In genomic region chr13:80086304-80086721, GRCh38 we compare ENCODE assay signal across 22 cellular contexts.
DNase-seq lines count a peak whose midpoint lies in the region; ATAC-seq, FAIRE-seq and TF ChIP-seq lines count a peak whose summit lies in the region.
"Had no signal": no experiment of that assay in that cellular context is flagged by ENCODE, and none has a peak within 500 bp of the region (broad histone marks: within the 10 kb centered on the region; RNA-seq: fewer than 3 reads in every experiment).

No MANE protein-coding gene starts in this region.

- no peak overlapping the region for H3K4me3 ChIP-seq in breast epithelium
- no peak overlapping the region for H3K4me3 ChIP-seq in keratinocyte (ENCODE audit: control insufficient read depth in 2 of 3, extremely low read depth in 1 of 3, insufficient read depth in 2 of 3, low read depth in 1 of 3, low read length in 3 of 3)
- H3K4me3 ChIP-seq in heart right ventricle: no peak overlapping the region
- no peak overlapping the region for H3K4me3 ChIP-seq in mesenchymal stem cell (ENCODE audit: insufficient read depth in 1 of 2, low read depth in 1 of 2, low read length in 2 of 2)
- H3K4me3 ChIP-seq: cardiac muscle cell, esophagus squamous epithelium, prostate gland, spleen, testis had no signal

- H3K79me1 ChIP-seq in mesenchymal stem cell (replicated peaks; ENCODE audit: low read length, poor library complexity, severe bottlenecking): no peaks in the 10 kb centered on the region

- TF ChIP-seq POLR2A in breast epithelium (IDR thresholded peaks at IDR 0.05): no peak
- no peak for TF ChIP-seq POLR2A in GM12892 (IDR thresholded peaks at IDR 0.05; ENCODE audit: low read depth, low read length)

- no peak overlapping the region for H2BK5ac ChIP-seq in mesenchymal stem cell (ENCODE audit: low read depth, low read length, poor library complexity, severe bottlenecking)

- no peaks in the 10 kb centered on the region for H3K9me1 ChIP-seq in keratinocyte (ENCODE audit: control insufficient read depth, extremely low read depth, insufficient read depth, low read length)

- no peak overlapping the region for H2BK15ac ChIP-seq in mesenchymal stem cell (ENCODE audit: low read depth, poor library complexity, severe bottlenecking)

- dilution Hi-C loops in keratinocyte (cut with MboI; ENCODE audit: extremely low pct_ligation_motif_present, low sequenced_read_pairs): no loop called here

- no peaks in the 10 kb centered on the region for H3K9me3 Mint-ChIP-seq in MCF 10A (ENCODE audit: unreplicated experiment)
- H3K9me3 Mint-ChIP-seq: activated naive CD8-positive, alpha-beta T cell treated with anti-CD3 and anti-CD28 coated beads for 36 hours; memory B cell had no signal

- H2AFZ ChIP-seq in keratinocyte (ENCODE audit: control insufficient read depth, low read length): no peak overlapping the region
- H2AFZ ChIP-seq in mesenchymal stem cell (ENCODE audit: low read depth, low read length): no peak overlapping the region

- H3K23ac ChIP-seq in mesenchymal stem cell (ENCODE audit: low read length in 2 of 2): no peak overlapping the region

- H3K4me1 ChIP-seq in breast epithelium: no peaks in the 10 kb centered on the region
- peaks cover 38% of the 10 kb centered on the region for H3K4me1 ChIP-seq in keratinocyte (ENCODE audit: control insufficient read depth, extremely low read depth, insufficient read depth, low read length)
- peaks cover 0 to 22% (median 19%) of the 10 kb centered on the region in 9 donors for H3K4me1 ChIP-seq in heart right ventricle
- H3K4me1 ChIP-seq in mesenchymal stem cell (ENCODE audit: control insufficient read depth, insufficient read depth, low read depth, low read length): peaks cover 4% of the 10 kb centered on the region
- H3K4me1 ChIP-seq: prostate gland, testis had no signal

- no peaks in the 10 kb centered on the region for H3K27me3 Mint-ChIP-seq in MCF 10A (ENCODE audit: insufficient read depth, unreplicated experiment)
- H3K27me3 Mint-ChIP-seq: activated naive CD8-positive, alpha-beta T cell treated with anti-CD3 and anti-CD28 coated beads for 36 hours; memory B cell had no signal

- no peak overlapping the region for H3K27ac ChIP-seq in breast epithelium
- H3K27ac ChIP-seq in keratinocyte (ENCODE audit: control insufficient read depth, insufficient read depth, low read length): peak overlapping the region; percentile 38
- no peak overlapping the region for H3K27ac ChIP-seq in heart right ventricle
- H3K27ac ChIP-seq in mesenchymal stem cell (ENCODE audit: low read length, poor library complexity, severe bottlenecking): no peak overlapping the region
- H3K27ac ChIP-seq: cardiac muscle cell, prostate gland, spleen, testis had no signal

- H3K9me3 ChIP-seq in breast epithelium: no peaks in the 10 kb centered on the region
- H3K9me3 ChIP-seq in keratinocyte (ENCODE audit: control insufficient read depth, low read depth, low read length): no peaks in the 10 kb centered on the region
- H3K9me3 ChIP-seq in heart right ventricle: no peaks in the 10 kb centered on the region
- H3K9me3 ChIP-seq in mesenchymal stem cell (ENCODE audit: control insufficient read depth, low read length): no peaks in the 10 kb centered on the region
- H3K9me3 ChIP-seq: esophagus squamous epithelium, prostate gland, spleen, testis had no signal

- DNase-seq in MCF 10A (ENCODE audit: unreplicated experiment): peak; percentile 41
- no peak for DNase-seq in breast epithelium (ENCODE audit: low spot score in 2 of 2)
- peak; percentile 31 for DNase-seq in amniotic epithelial cell (ENCODE audit: low read depth)
- no peak for DNase-seq in keratinocyte (ENCODE audit: low read depth, low spot score)
- DNase-seq in GM12892 (ENCODE audit: insufficient read length): no peak
- DNase-seq in NOMO-1 treated with dmso at 0.1 percent for 144 hours (lab: John Stamatoyannopoulos, UW; ENCODE audit: unreplicated experiment): no peak
- DNase-seq in heart right ventricle: no peak
- no peak for DNase-seq in mesenchymal stem cell
- DNase-seq: activated naive CD8-positive, alpha-beta T cell treated with anti-CD3 and anti-CD28 coated beads for 36 hours; C1 segment of cervical spinal cord; DMS79; esophagus squamous epithelium; natural killer cell; NCI-H187 treated with DMSO at 0.1 percent for 48 hours; NCI-H524 treated with DMSO at 0.1 percent for 48 hours; spleen; T1000; testis had no signal

- peak overlapping the region; percentile 10 for H3K27ac Mint-ChIP-seq in MCF 10A (ENCODE audit: low read depth, unreplicated experiment)
- H3K27ac Mint-ChIP-seq: activated naive CD8-positive, alpha-beta T cell treated with anti-CD3 and anti-CD28 coated beads for 36 hours; memory B cell; natural killer cell had no signal

- no peak overlapping the region for H4K91ac ChIP-seq in mesenchymal stem cell (ENCODE audit: low read length)

- H3K18ac ChIP-seq in mesenchymal stem cell (ENCODE audit: low read depth in 1 of 2, low read length in 2 of 2): no peak overlapping the region

- no peak overlapping the region for H3K9ac ChIP-seq in keratinocyte (ENCODE audit: control insufficient read depth, extremely low read depth, insufficient read depth, low read length)
- H3K9ac ChIP-seq in mesenchymal stem cell (ENCODE audit: low read length): no peak overlapping the region

- H2AK5ac ChIP-seq in mesenchymal stem cell (ENCODE audit: low read length, severe bottlenecking): no peak overlapping the region

- TF ChIP-seq CTCF in MCF 10A (IDR thresholded peaks at IDR 0.05; ENCODE audit: unreplicated experiment): no peak
- TF ChIP-seq CTCF in breast epithelium (IDR thresholded peaks at IDR 0.05): no peak
- no peak for TF ChIP-seq CTCF in keratinocyte (optimal IDR thresholded peaks at IDR 0.05 in 1 of 3, IDR thresholded peaks at IDR 0.05 in 1 of 3, conservative IDR thresholded peaks at IDR 0.05 in 1 of 3; ENCODE audit: extremely low read depth in 1 of 3, insufficient read depth in 2 of 3, low read length in 3 of 3)
- no peak for TF ChIP-seq CTCF in heart right ventricle (IDR thresholded peaks at IDR 0.05)

- no peak overlapping the region for H3K14ac ChIP-seq in mesenchymal stem cell (ENCODE audit: low read length in 2 of 2)

- H4K8ac ChIP-seq in mesenchymal stem cell (ENCODE audit: low read length): no peak overlapping the region

- H3K4me3 Mint-ChIP-seq in MCF 10A (ENCODE audit: unreplicated experiment): no peak overlapping the region
- H3K4me3 Mint-ChIP-seq: activated naive CD8-positive, alpha-beta T cell treated with anti-CD3 and anti-CD28 coated beads for 36 hours; memory B cell; natural killer cell had no signal

- no peak overlapping the region for H2BK120ac ChIP-seq in mesenchymal stem cell (ENCODE audit: low read depth, low read length)

- BruUV-seq in MCF 10A (replicated peaks; lab: Mats Ljungman, UMichigan): no TSS peak

- ATAC-seq in heart right ventricle: no peak
- ATAC-seq: activated CD4-positive, CD25-positive, alpha-beta regulatory T cell treated with anti-CD3 and anti-CD28 coated beads, Interleukin-2, amount 50 U/mL, for 24 hours; natural killer cell had no signal

- no peaks in the 10 kb centered on the region for H3K79me2 ChIP-seq in keratinocyte (ENCODE audit: control insufficient read depth, insufficient read depth, low read length)

- no peak overlapping the region for H2BK12ac ChIP-seq in mesenchymal stem cell (ENCODE audit: low read length in 2 of 2)

- H3K36me3 ChIP-seq in breast epithelium (no peaks in the 10 kb centered on the region), keratinocyte (ENCODE audit: control insufficient read depth in 2 of 2, extremely low read depth in 1 of 2, insufficient read depth in 2 of 2, low read length in 2 of 2) (no peaks in the 10 kb centered on the region), heart right ventricle (no peaks in the 10 kb centered on the region), mesenchymal stem cell (ENCODE audit: control insufficient read depth in 1 of 2, insufficient read depth in 2 of 2, low read depth in 1 of 2, low read length in 2 of 2) (no peaks in the 10 kb centered on the region)
- H3K36me3 ChIP-seq: cardiac muscle cell, esophagus squamous epithelium, prostate gland, spleen had no signal

- CTCF ChIA-PET in MCF 10A (lab: Yijun Ruan, JAX): no interaction called here

- no peaks in the 10 kb centered on the region for H3K36me3 Mint-ChIP-seq in MCF 10A (ENCODE audit: insufficient read depth, unreplicated experiment)
- H3K36me3 Mint-ChIP-seq: activated naive CD8-positive, alpha-beta T cell treated with anti-CD3 and anti-CD28 coated beads for 36 hours; memory B cell; natural killer cell had no signal

- POLR2A ChIA-PET in MCF 10A (lab: Yijun Ruan, JAX): interaction anchor here (0.5 to 1.2 kb wide), 2 partner anchors 184 to 393 kb away, joined by 3 read pairs; no protein-coding TSS in a partner anchor

- no peak for FAIRE-seq in keratinocyte (lab: Jason Lieb, UNC)
- FAIRE-seq in GM12892 (lab: Jason Lieb, UNC): no peak

- no peak overlapping the region for H3K4ac ChIP-seq in mesenchymal stem cell (ENCODE audit: low read depth in 1 of 2, low read length in 2 of 2)

- WGBS in heart right ventricle, 2 donors: 98 to 99% methylated on average over 3 of the region's 3 CpGs
- WGBS in mesenchymal stem cell: 83% methylated on average over 1 of the region's 3 CpGs

- H3K4me1 Mint-ChIP-seq in MCF 10A (ENCODE audit: insufficient read depth, unreplicated experiment): peaks cover 34% of the 10 kb centered on the region
- H3K4me1 Mint-ChIP-seq: activated naive CD8-positive, alpha-beta T cell treated with anti-CD3 and anti-CD28 coated beads for 36 hours; memory B cell; natural killer cell had no signal

- H4K20me1 ChIP-seq in keratinocyte (ENCODE audit: control insufficient read depth, extremely low read depth, insufficient read depth, low read length): no peaks in the 10 kb centered on the region

- H3K27me3 ChIP-seq in breast epithelium (no peaks in the 10 kb centered on the region), keratinocyte (ENCODE audit: control insufficient read depth, extremely low read depth, insufficient read depth, low read length) (no peaks in the 10 kb centered on the region), heart right ventricle (no peaks in the 10 kb centered on the region), mesenchymal stem cell (ENCODE audit: control insufficient read depth in 1 of 2, insufficient read depth in 1 of 2, low read length in 2 of 2) (no peaks in the 10 kb centered on the region)
- H3K27me3 ChIP-seq: cardiac muscle cell, esophagus squamous epithelium, spleen, testis had no signal

- H3K4me2 ChIP-seq in keratinocyte (ENCODE audit: control insufficient read depth, extremely low read depth, insufficient read depth, low read depth, low read length) (no peak overlapping the region), mesenchymal stem cell (ENCODE audit: low read length, poor library complexity, severe bottlenecking) (no peak overlapping the region)

- intact Hi-C loops in MCF 10A (cut with micrococcal nuclease): loop anchor here (2.0 to 5.0 kb wide), 2 partner anchors 46 to 251 kb away; no protein-coding TSS in a partner anchor
- intact Hi-C loops in breast epithelium (cut with DNase I; ENCODE audit: low total_unique reads): no loop called here
- intact Hi-C loops in heart right ventricle (cut with DNase I): no loop called here

Comparison
In these comparisons a context has a peak if more than half of its experiments do, and no peak if none do; other contexts are left out.
1. DNase-seq: peak in MCF 10A (single experiment) and amniotic epithelial cell (single experiment); none in breast epithelium (0 of 2), keratinocyte (single experiment), GM12892 (single experiment), NOMO-1 treated with dmso at 0.1 percent for 144 hours (single experiment), heart right ventricle (0 of 2) and mesenchymal stem cell (single experiment).